In genomic region chr2:42827647-42828486, GRCh38 we compare ENCODE assay signal across 1 cellular context.
TF ChIP-seq lines count a peak whose summit lies in the region.

No MANE protein-coding gene starts in this region.

TF ChIP-seq in HepG2, 621 proteins besides CTCF, POLR2A, EP300 and RAD21 (continued from another document and continues in another):
- TF ChIP-seq HMGXB4 (CRISPR knock-in tag; IDR thresholded peaks at IDR 0.05; ENCODE audit: borderline replicate concordance in 1 of 2, low read depth in 1 of 2) (peak; percentile 88 to 89), ZZZ3 (CRISPR knock-in tag; IDR thresholded peaks at IDR 0.05; ENCODE audit: borderline replicate concordance) (0 out of 2 replicates have a peak, but pooled peaks have one; percentile 37), RXRA (CRISPR knock-in tag; IDR thresholded peaks at IDR 0.05) (peak; percentile 58), ZNF614 (CRISPR knock-in tag; IDR thresholded peaks at IDR 0.05; ENCODE audit: borderline replicate concordance) (peak; percentile 57; the same call in 1 of the 2 replicates), HDAC1 (CRISPR knock-in tag; IDR thresholded peaks at IDR 0.05) (0 out of 2 replicates have a peak, but pooled peaks have one; percentile 38), ZGPAT (CRISPR knock-in tag; IDR thresholded peaks at IDR 0.05) (peak; percentile 36), ZNF101 (CRISPR knock-in tag; IDR thresholded peaks at IDR 0.05; ENCODE audit: borderline replicate concordance, low read depth) (no peak), KLF13 (CRISPR knock-in tag; IDR thresholded peaks at IDR 0.05) (0 out of 2 replicates have a peak, but pooled peaks have one; percentile 41), ZNF354B (CRISPR knock-in tag; IDR thresholded peaks at IDR 0.05) (peak; percentile 52; the same call in 1 of the 2 replicates), ZNF704 (CRISPR knock-in tag; IDR thresholded peaks at IDR 0.05; ENCODE audit: borderline replicate concordance) (no peak), EEA1 (CRISPR knock-in tag; IDR thresholded peaks at IDR 0.05; ENCODE audit: borderline replicate concordance) (0 out of 2 replicates have a peak, but pooled peaks have one; percentile 33), ZNF362 (CRISPR knock-in tag; IDR thresholded peaks at IDR 0.05; ENCODE audit: borderline replicate concordance) (no peak), TBX3 (IDR thresholded peaks at IDR 0.05; ENCODE audit: borderline replicate concordance) (no peak), TFDP2 (CRISPR knock-in tag; IDR thresholded peaks at IDR 0.05) (peak; percentile 44; the same call in 1 of the 2 replicates), ARNT (IDR thresholded peaks at IDR 0.05) (no peak), PHF20 (CRISPR knock-in tag; IDR thresholded peaks at IDR 0.05) (no peak), ARNTL (CRISPR knock-in tag; IDR thresholded peaks at IDR 0.05) (no peak), ZNF296 (CRISPR knock-in tag; conservative IDR thresholded peaks at IDR 0.05) (peak; percentile 65), HOMEZ (CRISPR knock-in tag; IDR thresholded peaks at IDR 0.05; ENCODE audit: low read depth) (no peak), ONECUT2 (CRISPR knock-in tag; IDR thresholded peaks at IDR 0.05) (no peak), ZNF709 (CRISPR knock-in tag; IDR thresholded peaks at IDR 0.05) (no peak), ETV5 (CRISPR knock-in tag; IDR thresholded peaks at IDR 0.05; ENCODE audit: borderline replicate concordance) (no peak; the same call in 1 of the 2 replicates), ZNF180 (CRISPR knock-in tag; IDR thresholded peaks at IDR 0.05; ENCODE audit: borderline replicate concordance, low read depth) (no peak), ZNF552 (CRISPR knock-in tag; IDR thresholded peaks at IDR 0.05; ENCODE audit: borderline replicate concordance) (no peak), NPAS2 (CRISPR knock-in tag; IDR thresholded peaks at IDR 0.05; ENCODE audit: borderline replicate concordance) (no peak), ZNF318 (CRISPR knock-in tag; IDR thresholded peaks at IDR 0.05) (0 out of 2 replicates have a peak, but pooled peaks have one; percentile 34), ZNF510 (CRISPR knock-in tag; IDR thresholded peaks at IDR 0.05; ENCODE audit: low read depth) (0 out of 2 replicates have a peak, but pooled peaks have one; percentile 75), SALL2 (CRISPR knock-in tag; IDR thresholded peaks at IDR 0.05) (0 out of 2 replicates have a peak, but pooled peaks have one; percentile 23), MAF1 (CRISPR knock-in tag; IDR thresholded peaks at IDR 0.05; ENCODE audit: borderline replicate concordance) (no peak), ZNF710 (CRISPR knock-in tag; IDR thresholded peaks at IDR 0.05; ENCODE audit: borderline replicate concordance) (peak; percentile 81), ZNF737 (CRISPR knock-in tag; IDR thresholded peaks at IDR 0.05; ENCODE audit: borderline replicate concordance) (0 out of 2 replicates have a peak, but pooled peaks have one; percentile 17), ZNF562 (CRISPR knock-in tag; IDR thresholded peaks at IDR 0.05; ENCODE audit: borderline replicate concordance) (no peak), ZBTB26 (CRISPR knock-in tag; IDR thresholded peaks at IDR 0.05; ENCODE audit: borderline replicate concordance) (no peak), PTBP1 (IDR thresholded peaks at IDR 0.05; ENCODE audit: low read depth, low read length, poor library complexity, severe bottlenecking) (peak; percentile 59), ATM (IDR thresholded peaks at IDR 0.05; ENCODE audit: borderline replicate concordance) (no peak), GATAD2A (CRISPR knock-in tag; IDR thresholded peaks at IDR 0.05) (peak; percentile 68)
